8 cellular contexts compared by ENCODE assay signal in the genomic region with DNA sequence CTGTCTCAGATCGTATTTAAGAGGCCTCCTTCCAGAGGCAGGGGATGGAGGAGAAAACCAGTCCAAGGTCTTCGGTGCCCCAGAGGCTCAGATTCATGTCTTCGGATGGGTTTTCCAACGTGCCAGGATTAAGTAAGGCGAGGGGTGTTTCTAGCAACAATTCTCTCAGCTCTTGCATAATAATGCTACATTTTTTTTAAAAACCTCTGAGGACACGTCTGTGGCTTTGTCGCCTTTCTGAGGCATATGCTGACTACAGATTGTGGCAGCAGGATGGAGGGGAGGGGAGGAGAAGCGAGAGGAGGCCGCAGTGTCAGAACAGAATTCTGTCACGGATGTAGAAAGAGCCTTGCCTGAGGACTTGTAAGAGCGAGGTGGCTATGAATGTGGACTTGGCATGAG. TPM values are rescaled to one million over a fixed set of nuclear protein-coding genes. Genes with fewer than 3 reads are reported as not detected.
DNase-seq lines count a peak whose midpoint lies in the region; ATAC-seq lines count a peak whose summit lies in the region.

No MANE protein-coding gene starts in this region.

- H3K4me1 Mint-ChIP-seq in activated T-helper 1 cell treated with anti-CD3 and anti-CD28 coated beads, Interleukin-12 subunit alpha, Interleukin-12 subunit beta, Interleukin-2, Interleukin-4 antibody, amounts not matched to agents 30 ng/mL and 10 ng/mL and 1 ng/mL, durations not matched to agents 14 hours and 24 hours and 36 hours (ENCODE audit: low read depth): peaks cover 60% of the 10 kb centered on the region

- in situ Hi-C loops in G401 (cut with HindIII; ENCODE audit: low sequenced_read_pairs): no loop called here

- DNase-seq in G401 (ENCODE audit: low spot score): peak; percentile 92
- peak; percentile 76 for DNase-seq in NOMO-1 treated with dmso at 0.1 percent for 144 hours (lab: John Stamatoyannopoulos, UW; ENCODE audit: unreplicated experiment)
- DNase-seq in activated T-helper 1 cell treated with anti-CD3 and anti-CD28 coated beads, Interleukin-12 subunit alpha, Interleukin-12 subunit beta, Interleukin-2, Interleukin-4 antibody, amounts not matched to agents 30 ng/mL and 10 ng/mL and 1 ng/mL, durations not matched to agents 14 hours and 24 hours and 36 hours (ENCODE audit: low spot score): peak; percentile 77
- peak; percentile 47 to 62 for DNase-seq in stimulated activated CD4-positive, alpha-beta T cell treated with anti-CD3 and anti-CD28 coated beads, Interleukin-12 subunit alpha, Interleukin-12 subunit beta, amount 100 ng/mL, for 24 hours (ENCODE audit: low read depth in 2 of 2)
- DNase-seq in 8988T: no peak

- no peaks in the 10 kb centered on the region for H3K9me3 Mint-ChIP-seq in activated T-helper 1 cell treated with anti-CD3 and anti-CD28 coated beads, Interleukin-12 subunit alpha, Interleukin-12 subunit beta, Interleukin-2, Interleukin-4 antibody, amounts not matched to agents 30 ng/mL and 10 ng/mL and 1 ng/mL, durations not matched to agents 14 hours and 24 hours and 36 hours

- ATAC-seq in GM18519 (IDR thresholded peaks at IDR 0.05; ENCODE audit: low FRiP score, unreplicated experiment) (no peak), HG02763 (IDR thresholded peaks at IDR 0.05; ENCODE audit: unreplicated experiment) (no peak), HG03039 (IDR thresholded peaks at IDR 0.05; ENCODE audit: unreplicated experiment) (no peak)

- H3K27me3 Mint-ChIP-seq in activated T-helper 1 cell treated with anti-CD3 and anti-CD28 coated beads, Interleukin-12 subunit alpha, Interleukin-12 subunit beta, Interleukin-2, Interleukin-4 antibody, amounts not matched to agents 30 ng/mL and 10 ng/mL and 1 ng/mL, durations not matched to agents 14 hours and 24 hours and 36 hours (ENCODE audit: insufficient read depth): peaks cover 8% of the 10 kb centered on the region

- H3K36me3 Mint-ChIP-seq in activated T-helper 1 cell treated with anti-CD3 and anti-CD28 coated beads, Interleukin-12 subunit alpha, Interleukin-12 subunit beta, Interleukin-2, Interleukin-4 antibody, amounts not matched to agents 30 ng/mL and 10 ng/mL and 1 ng/mL, durations not matched to agents 14 hours and 24 hours and 36 hours (ENCODE audit: low read depth): no peaks in the 10 kb centered on the region

- peak overlapping the region; percentile 63 for H3K4me3 Mint-ChIP-seq in activated T-helper 1 cell treated with anti-CD3 and anti-CD28 coated beads, Interleukin-12 subunit alpha, Interleukin-12 subunit beta, Interleukin-2, Interleukin-4 antibody, amounts not matched to agents 30 ng/mL and 10 ng/mL and 1 ng/mL, durations not matched to agents 14 hours and 24 hours and 36 hours

- peak overlapping the region; percentile 92 for H3K27ac Mint-ChIP-seq in activated T-helper 1 cell treated with anti-CD3 and anti-CD28 coated beads, Interleukin-12 subunit alpha, Interleukin-12 subunit beta, Interleukin-2, Interleukin-4 antibody, amounts not matched to agents 30 ng/mL and 10 ng/mL and 1 ng/mL, durations not matched to agents 14 hours and 24 hours and 36 hours

- intact Hi-C loops in activated T-helper 1 cell treated with anti-CD3 and anti-CD28 coated beads, Interleukin-12 subunit alpha, Interleukin-12 subunit beta, Interleukin-2, Interleukin-4 antibody, amounts not matched to agents 30 ng/mL and 10 ng/mL and 1 ng/mL, durations not matched to agents 14 hours and 24 hours and 36 hours (cut with micrococcal nuclease): loop anchor here (1.0 to 2.0 kb wide), 3 partner anchors 33 to 605 kb away; no protein-coding TSS in a partner anchor

RNA-seq across cellular contexts. Expression of a gene that starts 17.7 kb away (rescaled TPM):
- 52.4 and 75.3 TPM in 2 replicates for total RNA-seq in G401 (2014; rRNA removed; shearing (Covaris generic))
- total RNA-seq in activated T-helper 1 cell treated with anti-CD3 and anti-CD28 coated beads, Interleukin-12 subunit alpha, Interleukin-12 subunit beta, Interleukin-2, Interleukin-4 antibody, amounts not matched to agents 30 ng/mL and 10 ng/mL and 1 ng/mL, durations not matched to agents 14 hours and 24 hours and 36 hours: 66.6 and 72.4 TPM in 2 replicates
